1 cellular context compared by ENCODE assay signal in genomic region chr11:112114460-112114859, GRCh38.
TF ChIP-seq lines count a peak whose summit lies in the region.

No MANE protein-coding gene starts in this region.

TF ChIP-seq in K562, 482 proteins besides CTCF, POLR2A, EP300 and RAD21 (continues in another document):
- TF ChIP-seq ATF2 (CRISPR knock-in tag; IDR thresholded peaks at IDR 0.05), result no peak
- no peak for TF ChIP-seq SMAD3 (CRISPR knock-in tag; conservative IDR thresholded peaks at IDR 0.05)
- no peak for TF ChIP-seq HDAC6 (IDR thresholded peaks at IDR 0.05; ENCODE audit: low read depth, low read length)
- no peak for TF ChIP-seq ZNF57 (CRISPR knock-in tag; IDR thresholded peaks at IDR 0.05)
- no peak for TF ChIP-seq ZBTB7A (IDR thresholded peaks at IDR 0.05; ENCODE audit: borderline replicate concordance, control insufficient read depth, low read depth, low read length)
- 0 out of 4 replicates have a peak, but pooled peaks have one; percentile 47 to 53 for TF ChIP-seq ETV6 (IDR thresholded peaks at IDR 0.05; ENCODE audit: borderline replicate concordance in 1 of 2, low read depth in 2 of 2, low read length in 1 of 2)
- TF ChIP-seq ETV6 (CRISPR knock-in tag; IDR thresholded peaks at IDR 0.05; ENCODE audit: borderline replicate concordance), result no peak
- no peak for TF ChIP-seq EGR1 (conservative IDR thresholded peaks at IDR 0.05)
- no peak for TF ChIP-seq ZNF146 (CRISPR knock-in tag; IDR thresholded peaks at IDR 0.05; ENCODE audit: unreplicated experiment)
- no peak for TF ChIP-seq COPS2 (conservative IDR thresholded peaks at IDR 0.05)
- TF ChIP-seq IFI16 (CRISPR knock-in tag; IDR thresholded peaks at IDR 0.05), result no peak
- TF ChIP-seq ZBED1 (IDR thresholded peaks at IDR 0.05), result no peak
- TF ChIP-seq ZMIZ1 (IDR thresholded peaks at IDR 0.05; ENCODE audit: low read depth in 2 of 2, low read length in 2 of 2), result no peak
- no peak for TF ChIP-seq ZNF224 (CRISPR knock-in tag; IDR thresholded peaks at IDR 0.05)
- TF ChIP-seq ZBTB34 (CRISPR knock-in tag; IDR thresholded peaks at IDR 0.05), result no peak
- no peak for TF ChIP-seq RREB1 (CRISPR knock-in tag; IDR thresholded peaks at IDR 0.05)
- TF ChIP-seq SAP30 (IDR thresholded peaks at IDR 0.05; ENCODE audit: borderline replicate concordance, insufficient read depth, low read depth, low read length, poor library complexity, severe bottlenecking), result no peak
- no peak for TF ChIP-seq SUPT5H (IDR thresholded peaks at IDR 0.05)
- no peak for TF ChIP-seq FOXP4 (CRISPR knock-in tag; IDR thresholded peaks at IDR 0.05; ENCODE audit: borderline replicate concordance)
- TF ChIP-seq MNT (conservative IDR thresholded peaks at IDR 0.05), result no peak
- no peak for TF ChIP-seq TCF7 (IDR thresholded peaks at IDR 0.05; ENCODE audit: borderline replicate concordance)
- no peak for TF ChIP-seq BRCA1 (IDR thresholded peaks at IDR 0.05)
- TF ChIP-seq BRCA1 (CRISPR knock-in tag; IDR thresholded peaks at IDR 0.05), result no peak
- no peak for TF ChIP-seq ZNF77 (CRISPR knock-in tag; IDR thresholded peaks at IDR 0.05)
- TF ChIP-seq PBX2 (CRISPR knock-in tag; IDR thresholded peaks at IDR 0.05; ENCODE audit: low read depth), result no peak
- no peak for TF ChIP-seq PBX2 (tag; conservative IDR thresholded peaks at IDR 0.05; ENCODE audit: low read depth)
- TF ChIP-seq FUS (optimal IDR thresholded peaks at IDR 0.05; ENCODE audit: low read depth, low read length), result no peak
- TF ChIP-seq FOSL1 (tag; conservative IDR thresholded peaks at IDR 0.05), result 0 out of 2 replicates have a peak, but pooled peaks have one; percentile 37
- no peak for TF ChIP-seq CREB3 (tag; conservative IDR thresholded peaks at IDR 0.05; ENCODE audit: low read depth)
- TF ChIP-seq PHF21A (IDR thresholded peaks at IDR 0.05; ENCODE audit: borderline replicate concordance, low read depth), result no peak
- no peak for TF ChIP-seq ZNF696 (CRISPR knock-in tag; conservative IDR thresholded peaks at IDR 0.05)
- no peak for TF ChIP-seq CHCHD3 (CRISPR knock-in tag; IDR thresholded peaks at IDR 0.05)
- TF ChIP-seq STAG1 (CRISPR knock-in tag; IDR thresholded peaks at IDR 0.05; ENCODE audit: borderline replicate concordance), result no peak
- TF ChIP-seq ZNF12 (CRISPR knock-in tag; IDR thresholded peaks at IDR 0.05), result no peak
- no peak for TF ChIP-seq ATF6 (CRISPR knock-in tag; IDR thresholded peaks at IDR 0.05)
- TF ChIP-seq DPF2 (IDR thresholded peaks at IDR 0.05), result 0 out of 2 replicates have a peak, but pooled peaks have one; percentile 25
- no peak for TF ChIP-seq CREM (IDR thresholded peaks at IDR 0.05; ENCODE audit: low read depth)
- no peak for TF ChIP-seq SMARCB1 (IDR thresholded peaks at IDR 0.05; ENCODE audit: insufficient read length, low read depth)
- TF ChIP-seq ZNF785 (CRISPR knock-in tag; IDR thresholded peaks at IDR 0.05), result no peak
- no peak for TF ChIP-seq LCOR (CRISPR knock-in tag; IDR thresholded peaks at IDR 0.05)
- TF ChIP-seq ARID1B (IDR thresholded peaks at IDR 0.05), result peak; percentile 49; the same call in 1 of the 2 replicates
- no peak for TF ChIP-seq HDAC8 (tag; IDR thresholded peaks at IDR 0.05)
